In the genomic region with DNA sequence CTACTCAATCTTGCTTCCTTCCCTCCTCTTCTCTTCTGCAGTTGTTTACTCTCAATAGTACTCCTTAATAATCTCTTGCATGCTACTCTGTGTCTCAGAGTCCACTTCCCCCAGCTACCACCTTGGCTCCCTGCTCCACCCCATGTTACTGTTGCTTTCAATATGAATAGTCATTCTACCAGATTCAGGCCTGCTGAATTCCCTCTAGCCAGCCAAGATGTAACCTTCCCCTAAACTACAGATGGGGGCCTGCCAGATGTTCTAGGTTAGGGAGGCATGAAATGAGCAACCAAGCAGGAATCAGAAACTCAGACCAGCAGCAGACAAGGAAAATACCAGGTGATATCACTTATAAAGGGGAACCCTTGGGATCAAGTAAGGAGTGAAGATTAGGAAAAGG, we compare ENCODE assay signal across 17 cellular contexts.
DNase-seq lines count a peak whose midpoint lies in the region; ATAC-seq and TF ChIP-seq lines count a peak whose summit lies in the region.
"Had no signal": no experiment of that assay in that cellular context is flagged by ENCODE, and none has a peak within 500 bp of the region (broad histone marks: within the 10 kb centered on the region; RNA-seq: fewer than 3 reads in every experiment).

No MANE protein-coding gene starts in this region.

- intact Hi-C loops in testis (cut with DNase I; ENCODE audit: low total_unique reads), result loop anchor here (10.0 kb wide), 1 partner anchor 800 kb away; no protein-coding TSS in a partner anchor

- H3K9me3 ChIP-seq in testis, result no peaks in the 10 kb centered on the region

- H3K27ac ChIP-seq in testis, result no peak overlapping the region

- H3K36me3 ChIP-seq in testis (ENCODE audit: low read depth, missing control alignments), result no peaks in the 10 kb centered on the region

- TF ChIP-seq CTCF in testis (IDR thresholded peaks at IDR 0.05), result no peak

- H3K4me3 ChIP-seq in testis, result no peak overlapping the region

- peaks cover 6% of the 10 kb centered on the region for H3K4me1 ChIP-seq in testis

- TF ChIP-seq POLR2A in testis (IDR thresholded peaks at IDR 0.05), result no peak

- H3K27me3 ChIP-seq in testis, result no peaks in the 10 kb centered on the region

- ATAC-seq in GM21825 (IDR thresholded peaks at IDR 0.05; ENCODE audit: unreplicated experiment) (peak; percentile 76), HG03066 (IDR thresholded peaks at IDR 0.05; ENCODE audit: low read depth, unreplicated experiment) (peak; percentile 59)
- ATAC-seq: natural killer cell had no signal

- DNase-seq in GM19240 (ENCODE audit: insufficient read length, low spot score) (peak; percentile 14), NCI-H510A (lab: John Stamatoyannopoulos, UW) (no peak), NCI-H2081 (lab: John Stamatoyannopoulos, UW) (no peak), OCI-M1 (lab: John Stamatoyannopoulos, UW) (no peak), testis (no peak)
- DNase-seq: activated CD8-positive, alpha-beta memory T cell treated with anti-CD3 and anti-CD28 coated beads for 24 hours; activated effector memory CD4-positive, alpha-beta T cell treated with Interleukin-2 at 50 U/mL for 16 hours; amniotic stem cell; Karpas-422; kidney; natural killer cell; NCI-H2171 treated with DMSO at 0.1 percent for 48 hours; small intestine; T-helper 1 cell; trophoblast cell had no signal
